In genomic region chr1:94614168-94614815, GRCh38 we compare ENCODE assay signal across 9 cellular contexts.
"Had no signal": no experiment of that assay in that cellular context is flagged by ENCODE, and none has a peak within 500 bp of the region (broad histone marks: within the 10 kb centered on the region; RNA-seq: fewer than 3 reads in every experiment).

No MANE protein-coding gene starts in this region.

- DNase-seq: activated CD4-positive, alpha-beta T cell treated with anti-CD3 and anti-CD28 coated beads, Interleukin-2, amount 50 U/mL, for 4 hours; activated T-cell treated with anti-CD3 and anti-CD28 coated beads, Interleukin-2, amount 50 U/mL, for 1 hour; amniotic stem cell; brain microvascular endothelial cell; sigmoid colon; stimulated activated CD4-positive, alpha-beta T cell treated with anti-CD3 and anti-CD28 coated beads, Interleukin-2, amount 100 ng/mL, for 24 hours; stimulated activated naive CD8-positive, alpha-beta T cell treated with anti-CD3 and anti-CD28 coated beads, Interleukin-15, Interleukin-2, amounts not matched to agents 100 U/mL and 50 U/mL, for 24 hours had no signal

- H3K27me3 ChIP-seq: brain microvascular endothelial cell, sigmoid colon had no signal

- H3K4me3 ChIP-seq: lung, sigmoid colon had no signal

- H3K9me3 ChIP-seq: sigmoid colon had no signal

- H3K36me3 ChIP-seq: brain microvascular endothelial cell, sigmoid colon had no signal

- ATAC-seq: activated CD4-positive, CD25-positive, alpha-beta regulatory T cell treated with anti-CD3 and anti-CD28 coated beads, Interleukin-2, amount 50 U/mL, for 24 hours; stimulated activated naive CD8-positive, alpha-beta T cell treated with anti-CD3 and anti-CD28 coated beads, Interleukin-15, Interleukin-2, amounts not matched to agents 100 U/mL and 50 U/mL, for 24 hours had no signal

- H3K27ac ChIP-seq: brain microvascular endothelial cell, sigmoid colon had no signal
